In the genomic region with DNA sequence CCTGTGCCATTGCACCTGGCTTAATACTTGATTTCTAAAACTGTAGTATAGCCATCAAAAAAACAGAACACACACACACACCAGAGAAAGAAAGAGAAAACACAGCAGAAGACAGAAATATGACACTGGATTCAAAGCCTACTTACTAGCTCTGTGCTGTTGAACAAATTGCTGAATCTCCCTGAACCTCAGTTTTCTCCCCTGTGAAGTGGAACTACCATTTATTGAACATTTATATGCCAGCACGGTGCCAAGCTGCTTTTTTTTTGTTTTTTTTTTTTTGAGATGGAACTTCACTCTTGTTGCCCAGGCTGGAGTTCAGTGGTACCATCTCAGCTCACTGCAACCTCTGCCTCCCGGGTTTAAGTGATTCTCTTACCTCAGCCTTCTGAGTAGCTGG, we compare ENCODE assay signal across 42 cellular contexts. TPM values are rescaled to one million over a fixed set of nuclear protein-coding genes. Genes with fewer than 3 reads are reported as not detected.
A peak's percentile ranks its signal among the peaks of the same experiment; 100 is the strongest.
DNase-seq lines count a peak whose midpoint lies in the region; FAIRE-seq and TF ChIP-seq lines count a peak whose summit lies in the region.
"Had no signal": no experiment of that assay in that cellular context is flagged by ENCODE, and none has a peak within 500 bp of the region (broad histone marks: within the 10 kb centered on the region; RNA-seq: fewer than 3 reads in every experiment).

No MANE protein-coding gene starts in this region.

- no peak for DNase-seq in activated CD4-positive, alpha-beta T cell treated with anti-CD3 and anti-CD28 coated beads, Interleukin-2, amount 10 ng/mL, durations not matched to agents 7 days and 5 days
- no peak for DNase-seq in activated CD4-positive, alpha-beta T cell treated with anti-CD3 and anti-CD28 coated beads, Interleukin-2, amount 50 U/mL, for 48 hours
- DNase-seq in OCI-LY7 (ENCODE audit: low spot score) (no peak), endothelial cell of umbilical vein (ENCODE audit: low read depth, low spot score) (no peak), NCI-H510A (lab: John Stamatoyannopoulos, UW) (no peak), chondrocyte (ENCODE audit: low spot score) (no peak), sigmoid colon (no peak)
- DNase-seq: 8988T; ACHN; AML-193; BE2C; C1 segment of cervical spinal cord; Caco-2; Calu3; CD4-positive, alpha-beta memory T cell; CD4-positive, alpha-beta T cell; CD4-positive, CD25-positive, alpha-beta regulatory T cell; CD8-positive, alpha-beta memory T cell; CD8-positive, alpha-beta T cell; COR-L47; DMS 273 treated with DMSO at 0.1 percent for 48 hours; DMS153; DMS53; DMS79; DMS79 treated with DMSO at 0.1 percent for 48 hours; DND-41; EL had no signal

- H4K20me1 ChIP-seq in OCI-LY7 (ENCODE audit: insufficient read depth, low read length) (no peaks in the 10 kb centered on the region), endothelial cell of umbilical vein (replicated peaks; ENCODE audit: control insufficient read depth, extremely low read depth, insufficient read depth, low read length) (no peaks in the 10 kb centered on the region)
- H4K20me1 ChIP-seq: BLaER1; BLaER1 treated with 17β-estradiol and CSF1 and Interleukin-3, amounts not matched to agents 10 nM and 100 nM had no signal

- H3K4me1 Mint-ChIP-seq in activated CD4-positive, alpha-beta T cell treated with anti-CD3 and anti-CD28 coated beads, Interleukin-2, amount 10 ng/mL, durations not matched to agents 7 days and 5 days, result peaks cover 3% of the 10 kb centered on the region
- peaks cover 3% of the 10 kb centered on the region for H3K4me1 Mint-ChIP-seq in chondrocyte (ENCODE audit: low read depth)
- H3K4me1 Mint-ChIP-seq: B cell; CD4-positive, alpha-beta memory T cell; CD4-positive, CD25-positive, alpha-beta regulatory T cell; CD8-positive, alpha-beta memory T cell had no signal

- H3K36me3 ChIP-seq in HEK293 (ENCODE audit: control insufficient read depth in 2 of 2, insufficient read depth in 1 of 2, low read length in 2 of 2) (no peaks in the 10 kb centered on the region), OCI-LY7 (ENCODE audit: insufficient read depth, low read length) (no peaks in the 10 kb centered on the region), endothelial cell of umbilical vein (ENCODE audit: control insufficient read depth in 2 of 2, extremely low read depth in 1 of 2, insufficient read depth in 2 of 2, low read length in 2 of 2) (no peaks in the 10 kb centered on the region), sigmoid colon (no peaks in the 10 kb centered on the region)
- H3K36me3 ChIP-seq: BE2C; BLaER1; BLaER1 treated with 17β-estradiol and CSF1 and Interleukin-3, amounts not matched to agents 10 nM and 100 nM had no signal

- no peaks in the 10 kb centered on the region for H3K9me1 ChIP-seq in endothelial cell of umbilical vein (replicated peaks; ENCODE audit: control insufficient read depth, extremely low read depth, insufficient read depth, low read length)

- peaks cover 6% of the 10 kb centered on the region for H3K27me3 Mint-ChIP-seq in activated CD4-positive, alpha-beta T cell treated with anti-CD3 and anti-CD28 coated beads, Interleukin-2, amount 10 ng/mL, durations not matched to agents 7 days and 5 days
- H3K27me3 Mint-ChIP-seq in chondrocyte (ENCODE audit: low read depth), result peaks cover 21% of the 10 kb centered on the region
- H3K27me3 Mint-ChIP-seq: CD4-positive, alpha-beta memory T cell; CD4-positive, alpha-beta T cell had no signal

- H3K27me3 ChIP-seq in endothelial cell of umbilical vein (ENCODE audit: control insufficient read depth in 2 of 2, insufficient read depth in 2 of 2, low read length in 2 of 2) (peaks cover 0 to 11% of the 10 kb centered on the region in 2 experiments), sigmoid colon (peaks cover 0 to 5% (median 0%) of the 10 kb centered on the region in 3 donors)
- H3K27me3 ChIP-seq: BE2C; BLaER1; BLaER1 treated with 17β-estradiol and CSF1 and Interleukin-3, amounts not matched to agents 10 nM and 100 nM had no signal

- H3K79me2 ChIP-seq in OCI-LY7 (ENCODE audit: insufficient read depth, low read depth, low read length), result no peaks in the 10 kb centered on the region
- H3K79me2 ChIP-seq in endothelial cell of umbilical vein (ENCODE audit: control insufficient read depth, insufficient read depth, low read length), result no peaks in the 10 kb centered on the region

- no peak overlapping the region for H3K9ac ChIP-seq in endothelial cell of umbilical vein (replicated peaks; ENCODE audit: extremely low read depth, insufficient read depth, low read length)
- H3K9ac ChIP-seq: BLaER1 had no signal

- no peak overlapping the region for H3K4me3 ChIP-seq in HEK293 (ENCODE audit: low read depth, low read length)
- no peak overlapping the region for H3K4me3 ChIP-seq in OCI-LY7 (ENCODE audit: low read depth, low read length, poor library complexity, severe bottlenecking)
- no peak overlapping the region for H3K4me3 ChIP-seq in endothelial cell of umbilical vein (replicated peaks in 1 of 3; ENCODE audit: insufficient read depth in 1 of 3, low read depth in 1 of 3, low read length in 3 of 3)
- H3K4me3 ChIP-seq in sigmoid colon, result no peak overlapping the region
- H3K4me3 ChIP-seq: A549; BLaER1; BLaER1 treated with 17β-estradiol and CSF1 and Interleukin-3, amounts not matched to agents 10 nM and 100 nM had no signal

- H3K27ac Mint-ChIP-seq in activated CD4-positive, alpha-beta T cell treated with anti-CD3 and anti-CD28 coated beads, Interleukin-2, amount 10 ng/mL, durations not matched to agents 7 days and 5 days, result peak overlapping the region; percentile 47
- H3K27ac Mint-ChIP-seq in chondrocyte (ENCODE audit: unreplicated experiment), result no peak overlapping the region
- H3K27ac Mint-ChIP-seq: B cell; CD14-positive monocyte; CD4-positive, alpha-beta T cell; CD4-positive, CD25-positive, alpha-beta regulatory T cell; CD8-positive, alpha-beta T cell had no signal

- dilution Hi-C loops in endothelial cell of umbilical vein (cut with MboI; ENCODE audit: extremely low pct_ligation_motif_present, low sequenced_read_pairs), result no loop called here

- H3K9me2 ChIP-seq in OCI-LY7 (ENCODE audit: insufficient read depth, low read length), result no peaks in the 10 kb centered on the region

- POLR2A ChIA-PET in activated CD4-positive, alpha-beta T cell treated with anti-CD3 and anti-CD28 coated beads, Interleukin-2, amount 10 ng/mL, durations not matched to agents 7 days and 5 days (lab: Charles Lee), result no interaction called here
- POLR2A ChIA-PET in HEK293 (lab: Yijun Ruan, JAX), result interaction anchor here (0.8 kb wide), 1 partner anchor 18 kb away, joined by 6 read pairs; no protein-coding TSS in a partner anchor
- POLR2A ChIA-PET in OCI-LY7 (lab: Charles Lee), result interaction anchor here (0.8 to 1.8 kb wide), 3 partner anchors 10 to 18 kb away, joined by 3 to 5 read pairs (median 4); no protein-coding TSS in a partner anchor
- POLR2A ChIA-PET in endothelial cell of umbilical vein (lab: Charles Lee), result no interaction called here

- H3K36me3 Mint-ChIP-seq in activated CD4-positive, alpha-beta T cell treated with anti-CD3 and anti-CD28 coated beads, Interleukin-2, amount 10 ng/mL, durations not matched to agents 7 days and 5 days (ENCODE audit: low read depth), result no peaks in the 10 kb centered on the region
- no peaks in the 10 kb centered on the region for H3K36me3 Mint-ChIP-seq in chondrocyte (ENCODE audit: low read depth)
- H3K36me3 Mint-ChIP-seq: CD14-positive monocyte; CD4-positive, alpha-beta memory T cell; CD4-positive, CD25-positive, alpha-beta regulatory T cell; CD8-positive, alpha-beta memory T cell; CD8-positive, alpha-beta T cell had no signal

- intact Hi-C loops in OCI-LY7 (cut with micrococcal nuclease; ENCODE audit: unreplicated experiment) (no loop called here), endothelial cell of umbilical vein (cut with micrococcal nuclease) (no loop called here), sigmoid colon (cut with DNase I) (no loop called here)

- H2AFZ ChIP-seq in OCI-LY7 (ENCODE audit: low read length) (peak overlapping the region; percentile 71; the same call in 1 of the 2 replicates), endothelial cell of umbilical vein (ENCODE audit: low read depth, low read length) (no peak overlapping the region)

- TF ChIP-seq EP300 in sigmoid colon (IDR thresholded peaks at IDR 0.05), result no peak

- WGBS in sigmoid colon, 2 donors, result 71 to 81% methylated on average over 2 of the region's 2 CpGs

- H3K9me3 ChIP-seq in HEK293 (ENCODE audit: control insufficient read depth, insufficient read depth, low read depth, low read length), result no peaks in the 10 kb centered on the region
- H3K9me3 ChIP-seq in OCI-LY7 (ENCODE audit: low read length), result no peaks in the 10 kb centered on the region
- H3K9me3 ChIP-seq in endothelial cell of umbilical vein (replicated peaks; ENCODE audit: control insufficient read depth, insufficient read depth, low read length), result no peaks in the 10 kb centered on the region
- no peaks in the 10 kb centered on the region for H3K9me3 ChIP-seq in sigmoid colon
- H3K9me3 ChIP-seq: A549; BE2C; BLaER1; BLaER1 treated with 17β-estradiol and CSF1 and Interleukin-3, amounts not matched to agents 10 nM and 100 nM; Caco-2 had no signal

- H3K4me3 Mint-ChIP-seq in activated CD4-positive, alpha-beta T cell treated with anti-CD3 and anti-CD28 coated beads, Interleukin-2, amount 10 ng/mL, durations not matched to agents 7 days and 5 days, result no peak overlapping the region
- no peak overlapping the region for H3K4me3 Mint-ChIP-seq in chondrocyte (ENCODE audit: unreplicated experiment)
- H3K4me3 Mint-ChIP-seq: B cell; CD14-positive monocyte; CD4-positive, alpha-beta memory T cell; CD4-positive, alpha-beta T cell; CD4-positive, CD25-positive, alpha-beta regulatory T cell; CD8-positive, alpha-beta memory T cell; CD8-positive, alpha-beta T cell had no signal

- peak; percentile 8 for FAIRE-seq in endothelial cell of umbilical vein (lab: Jason Lieb, UNC)
- FAIRE-seq: A204.1, A549, D721Med had no signal

- CTCF ChIA-PET in activated CD4-positive, alpha-beta T cell treated with anti-CD3 and anti-CD28 coated beads, Interleukin-2, amount 10 ng/mL, durations not matched to agents 7 days and 5 days (lab: Charles Lee), result interaction anchor here (0.9 to 1.4 kb wide), 5 partner anchors 10 to 36 kb away, joined by 3 to 4 read pairs (median 4); no protein-coding TSS in a partner anchor
- CTCF ChIA-PET in HEK293 (lab: Yijun Ruan, JAX), result interaction anchor here (0.6 to 16.9 kb wide), 9 partner anchors 9 to 485 kb away, joined by 3 to 561 read pairs (median 4); a partner anchor contains a TSS
- CTCF ChIA-PET in OCI-LY7 (lab: Charles Lee; ENCODE audit: unreplicated experiment), result no interaction called here
- CTCF ChIA-PET in endothelial cell of umbilical vein (lab: Charles Lee), result interaction anchor here (1.8 to 13.7 kb wide), 6 partner anchors 8 to 41 kb away, joined by 6 to 191 read pairs (median 15); no protein-coding TSS in a partner anchor

- H3K9me3 Mint-ChIP-seq in activated CD4-positive, alpha-beta T cell treated with anti-CD3 and anti-CD28 coated beads, Interleukin-2, amount 10 ng/mL, durations not matched to agents 7 days and 5 days, result no peaks in the 10 kb centered on the region
- no peaks in the 10 kb centered on the region for H3K9me3 Mint-ChIP-seq in chondrocyte (ENCODE audit: low read depth)
- H3K9me3 Mint-ChIP-seq: CD14-positive monocyte; CD4-positive, alpha-beta memory T cell; CD4-positive, alpha-beta T cell; CD4-positive, CD25-positive, alpha-beta regulatory T cell; CD8-positive, alpha-beta memory T cell; CD8-positive, alpha-beta T cell had no signal

- H3K27ac ChIP-seq in HEK293 (ENCODE audit: extremely low read depth, low read depth, low read length) (no peak overlapping the region), OCI-LY7 (ENCODE audit: low read depth, low read length, poor library complexity, severe bottlenecking) (no peak overlapping the region), endothelial cell of umbilical vein (ENCODE audit: insufficient read depth, low read depth, low read length) (no peak overlapping the region), sigmoid colon (no peak overlapping the region)
- H3K27ac ChIP-seq: 22Rv1; A549; BLaER1; BLaER1 treated with 17β-estradiol and CSF1 and Interleukin-3, amounts not matched to agents 10 nM and 100 nM; C4-2B had no signal

- H3K4me2 ChIP-seq in OCI-LY7 (ENCODE audit: low read length) (no peak overlapping the region), endothelial cell of umbilical vein (ENCODE audit: insufficient read depth, low read length) (no peak overlapping the region)
- H3K4me2 ChIP-seq: A549 had no signal

- TF ChIP-seq CTCF in HEK293 (tag by site-specific recombination; IDR thresholded peaks at IDR 0.05) (no peak), OCI-LY7 (conservative IDR thresholded peaks at IDR 0.05; ENCODE audit: low read length) (no peak), endothelial cell of umbilical vein (IDR thresholded peaks at IDR 0.05; ENCODE audit: extremely low read depth in 1 of 2, insufficient read depth in 1 of 2, low read depth in 1 of 2, low read length in 2 of 2) (no peak), chondrocyte (IDR thresholded peaks at IDR 0.05) (no peak), sigmoid colon (IDR thresholded peaks at IDR 0.05) (no peak)

- no TSS peak for BruUV-seq in OCI-LY7 (replicated peaks; lab: Mats Ljungman, UMichigan)
- BruUV-seq in endothelial cell of umbilical vein (replicated peaks; lab: Mats Ljungman, UMichigan), result no TSS peak

- H3K4me1 ChIP-seq in HEK293 (ENCODE audit: control insufficient read depth, insufficient read depth, low read length) (no peaks in the 10 kb centered on the region), OCI-LY7 (ENCODE audit: insufficient read depth, low read length, poor library complexity, severe bottlenecking) (peaks cover 14% of the 10 kb centered on the region), endothelial cell of umbilical vein (ENCODE audit: control insufficient read depth, extremely low read depth, insufficient read depth, low read length) (no peaks in the 10 kb centered on the region), sigmoid colon (no peaks in the 10 kb centered on the region)
- H3K4me1 ChIP-seq: BE2C, Caco-2 had no signal

- TF ChIP-seq POLR2A in endothelial cell of umbilical vein (IDR thresholded peaks at IDR 0.05; ENCODE audit: low read depth, low read length) (no peak), sigmoid colon (IDR thresholded peaks at IDR 0.05) (no peak)

RNA-seq across cellular contexts. Expression of a gene that starts 13.2 kb away (rescaled TPM):
- under 1 TPM; 0.27 to 0.31 TPM for total RNA-seq in activated CD4-positive, alpha-beta T cell treated with anti-CD3 and anti-CD28 coated beads, Interleukin-2, amount 10 ng/mL, durations not matched to agents 7 days and 5 days
- 2.0 TPM in 1 of 2 replicates, not detected in the other for total RNA-seq in OCI-LY7 (2014; rRNA removed; shearing (Covaris generic))
- total RNA-seq in OCI-LY7 (2022) (4.5 and 5.3 TPM in 2 replicates), endothelial cell of umbilical vein (not detected in 2 replicates), chondrocyte (0.17 TPM in 1 of 3 replicates, not detected in the others), sigmoid colon (not detected)
- polyA plus RNA-seq in endothelial cell of umbilical vein (not detected in 2 replicates), sigmoid colon (under 1 TPM in 1 of 3 donors, not detected in 2; 0.52 TPM)
- not detected in 2 replicates for polyA plus RNA-seq in endothelial cell of umbilical vein (2011; cell fraction: cytosol; rRNA removed)
- polyA plus RNA-seq in endothelial cell of umbilical vein (2011; cell fraction: nucleus; rRNA removed), result not detected in 2 replicates
- not detected in 2 replicates for polyA plus RNA-seq in endothelial cell of umbilical vein (2012)
- not detected in 2 replicates for polyA minus RNA-seq in endothelial cell of umbilical vein
- polyA minus RNA-seq in endothelial cell of umbilical vein (2011; cell fraction: cytosol; rRNA and poly(A)+ RNA removed), result 1.6 TPM
- not detected in 2 replicates for polyA minus RNA-seq in endothelial cell of umbilical vein (2011; cell fraction: nucleus; rRNA and poly(A)+ RNA removed)
- total RNA-seq: A172; Calu3; CD4-positive, CD25-positive, alpha-beta regulatory T cell; Daoy had no signal
- polyA plus RNA-seq: AG04450; BJ; CD14-positive monocyte; CD8-positive, alpha-beta memory T cell had no signal

RNA-seq across cellular contexts. Expression of a gene that starts 17.6 kb away (rescaled TPM):
- total RNA-seq in activated CD4-positive, alpha-beta T cell treated with anti-CD3 and anti-CD28 coated beads, Interleukin-2, amount 10 ng/mL, durations not matched to agents 7 days and 5 days, result not detected
- not detected in 2 replicates for total RNA-seq in OCI-LY7 (2014; rRNA removed; shearing (Covaris generic))
- 0.10 TPM in 1 of 2 replicates, not detected in the other for total RNA-seq in OCI-LY7 (2022)
- not detected in 2 replicates for total RNA-seq in endothelial cell of umbilical vein
- polyA plus RNA-seq in endothelial cell of umbilical vein, result 0.01 TPM in 1 of 2 replicates, not detected in the other
- polyA plus RNA-seq in endothelial cell of umbilical vein (2011; cell fraction: cytosol; rRNA removed), result 0.06 TPM in 1 of 2 replicates, not detected in the other
- polyA plus RNA-seq in endothelial cell of umbilical vein (2011; cell fraction: nucleus; rRNA removed), result not detected in 2 replicates
- 0.07 and 0.11 TPM in 2 replicates for polyA plus RNA-seq in endothelial cell of umbilical vein (2012)
- not detected in 2 replicates for polyA minus RNA-seq in endothelial cell of umbilical vein
- 1.0 TPM for polyA minus RNA-seq in endothelial cell of umbilical vein (2011; cell fraction: cytosol; rRNA and poly(A)+ RNA removed)
- polyA minus RNA-seq in endothelial cell of umbilical vein (2011; cell fraction: nucleus; rRNA and poly(A)+ RNA removed), result not detected in 2 replicates
- 0.12 to 0.13 TPM (median 0.12 TPM) in 3 replicates for total RNA-seq in chondrocyte
- not detected for total RNA-seq in sigmoid colon
- under 1 TPM in 1 of 3 donors, not detected in 2; 0.17 TPM for polyA plus RNA-seq in sigmoid colon
- total RNA-seq: A172; A673; B cell; Caco-2; Calu3; CD8-positive, alpha-beta memory T cell; Daoy had no signal
- polyA plus RNA-seq: CD14-positive monocyte; CD8-positive, alpha-beta memory T cell had no signal

RNA-seq across cellular contexts. Expression of a gene that starts 23.1 kb away (rescaled TPM):
- total RNA-seq in activated CD4-positive, alpha-beta T cell treated with anti-CD3 and anti-CD28 coated beads, Interleukin-2, amount 10 ng/mL, durations not matched to agents 7 days and 5 days, result under 1 TPM; 0.15 to 0.20 TPM
- 0.44 and 0.75 TPM in 2 replicates for total RNA-seq in OCI-LY7 (2014; rRNA removed; shearing (Covaris generic))
- total RNA-seq in OCI-LY7 (2022) (4.6 and 5.8 TPM in 2 replicates), endothelial cell of umbilical vein (0.51 TPM in 1 of 2 replicates, not detected in the other), chondrocyte (0.51 to 1.5 TPM (median 0.70 TPM) in 3 replicates), sigmoid colon (not detected)
- polyA plus RNA-seq in endothelial cell of umbilical vein (0.19 and 0.33 TPM in 2 replicates), sigmoid colon (under 1 TPM in 1 of 3 donors, not detected in 2; 0.16 TPM)
- polyA plus RNA-seq in endothelial cell of umbilical vein (2011; cell fraction: cytosol; rRNA removed), result not detected in 2 replicates
- polyA plus RNA-seq in endothelial cell of umbilical vein (2011; cell fraction: nucleus; rRNA removed), result 0.35 and 0.45 TPM in 2 replicates
- polyA plus RNA-seq in endothelial cell of umbilical vein (2012), result 0.50 and 0.56 TPM in 2 replicates
- polyA minus RNA-seq in endothelial cell of umbilical vein, result not detected in 2 replicates
- polyA minus RNA-seq in endothelial cell of umbilical vein (2011; cell fraction: cytosol; rRNA and poly(A)+ RNA removed), result 21.1 TPM
- polyA minus RNA-seq in endothelial cell of umbilical vein (2011; cell fraction: nucleus; rRNA and poly(A)+ RNA removed), result not detected in 2 replicates
- total RNA-seq: A172; B cell; Caco-2; CD4-positive, alpha-beta memory T cell; CD4-positive, CD25-positive, alpha-beta regulatory T cell had no signal
- polyA plus RNA-seq: AG04450; BJ; CD14-positive monocyte; CD4-positive, alpha-beta memory T cell; CD4-positive, CD25-positive, alpha-beta regulatory T cell; CD8-positive, alpha-beta memory T cell had no signal

RNA-seq across cellular contexts. Expression of a gene that starts 51.4 kb away (rescaled TPM):
- 10 to 100 TPM; 26.9 to 28.7 TPM for total RNA-seq in activated CD4-positive, alpha-beta T cell treated with anti-CD3 and anti-CD28 coated beads, Interleukin-2, amount 10 ng/mL, durations not matched to agents 7 days and 5 days
- total RNA-seq in OCI-LY7 (2014; rRNA removed; shearing (Covaris generic)), result 13.9 and 15.4 TPM in 2 replicates
- 38.0 and 48.0 TPM in 2 replicates for total RNA-seq in OCI-LY7 (2022)
- 32.1 and 36.5 TPM in 2 replicates for total RNA-seq in endothelial cell of umbilical vein
- polyA plus RNA-seq in endothelial cell of umbilical vein, result 12.1 and 13.6 TPM in 2 replicates
- 4.5 and 8.9 TPM in 2 replicates for polyA plus RNA-seq in endothelial cell of umbilical vein (2011; cell fraction: cytosol; rRNA removed)
- 62.6 and 82.7 TPM in 2 replicates for polyA plus RNA-seq in endothelial cell of umbilical vein (2011; cell fraction: nucleus; rRNA removed)
- 11.4 and 13.3 TPM in 2 replicates for polyA plus RNA-seq in endothelial cell of umbilical vein (2012)
- polyA minus RNA-seq in endothelial cell of umbilical vein, result 22.8 and 40.7 TPM in 2 replicates
- polyA minus RNA-seq in endothelial cell of umbilical vein (2011; cell fraction: cytosol; rRNA and poly(A)+ RNA removed), result 12.3 TPM
- 49.0 and 77.9 TPM in 2 replicates for polyA minus RNA-seq in endothelial cell of umbilical vein (2011; cell fraction: nucleus; rRNA and poly(A)+ RNA removed)
- 68.0 to 87.6 TPM (median 75.9 TPM) in 3 replicates for total RNA-seq in chondrocyte
- total RNA-seq in sigmoid colon, result 100 to 1,000 TPM in 2 of 4 donors, 10 to 100 TPM in 2; 60.3 to 153 (median 84.5) TPM
- polyA plus RNA-seq in sigmoid colon, result 10 to 100 TPM; 30.5 to 67.7 (median 34.2) TPM

Comparison
In these comparisons a context has a peak if more than half of its experiments do, and no peak if none do; other contexts are left out.
1. POLR2A ChIA-PET loops: an anchor here in HEK293 (0.8 kb wide) and OCI-LY7 (0.8 to 1.8 kb wide); none called in activated CD4-positive, alpha-beta T cell treated with anti-CD3 and anti-CD28 coated beads, Interleukin-2, amount 10 ng/mL, durations not matched to agents 7 days and 5 days and endothelial cell of umbilical vein.